ENCODE assay signal across 19 cellular contexts in genomic region chr2:27943138-27943537, GRCh38.
"Had no signal": no experiment of that assay in that cellular context is flagged by ENCODE, and none has a peak within 500 bp of the region (broad histone marks: within the 10 kb centered on the region; RNA-seq: fewer than 3 reads in every experiment).

No MANE protein-coding gene starts in this region.

- H3K36me3 ChIP-seq: tibial artery had no signal

- DNase-seq: activated B cell treated with CpG ODN at 0.5 μM for 24 hours; activated CD4-positive, alpha-beta T cell treated with anti-CD3 and anti-CD28 coated beads for 4 hours; activated CD4-positive, alpha-beta T cell treated with anti-CD3 and anti-CD28 coated beads, Interleukin-2, amount 50 U/mL, for 48 hours; activated effector memory CD4-positive, alpha-beta T cell treated with anti-CD3 and anti-CD28 coated beads, Interleukin-2, amount 50 U/mL, for 16 hours; activated naive CD4-positive, alpha-beta T cell treated with anti-CD3 and anti-CD28 coated beads, Interleukin-2, amount 50 U/mL, for 16 hours; activated T-cell treated with anti-CD3 and anti-CD28 coated beads, Interleukin-2, amount 50 U/mL, for 72 hours; aorta; heart right ventricle; kidney; nucleus accumbens; right cardiac atrium; stimulated activated CD4-positive, alpha-beta T cell treated with anti-CD3 and anti-CD28 coated beads, Interleukin-12 subunit alpha, Interleukin-12 subunit beta, amount 100 ng/mL, for 4 hours; stimulated activated CD4-positive, alpha-beta T cell treated with anti-CD3 and anti-CD28 coated beads, Interleukin-1b, Interleukin-23, amount 100 ng/mL, for 48 hours; substantia nigra; T-helper 1 cell; T-helper 9 cell; tibial artery had no signal

- H3K27me3 ChIP-seq: heart right ventricle, tibial artery had no signal

- H3K4me3 ChIP-seq: heart right ventricle, lung, tibial artery had no signal

- H3K4me1 ChIP-seq: parathyroid adenoma had no signal

- H3K9me3 ChIP-seq: heart right ventricle, tibial artery had no signal

- H3K27ac ChIP-seq: parathyroid adenoma, tibial artery had no signal
